ENCODE assay signal across 16 cellular contexts in genomic region chr3:11619946-11620652, GRCh38. TPM values are rescaled to one million over a fixed set of nuclear protein-coding genes. Genes with fewer than 3 reads are reported as not detected.
A peak's percentile ranks its signal among the peaks of the same experiment; 100 is the strongest.
DNase-seq lines count a peak whose midpoint lies in the region; ATAC-seq and TF ChIP-seq lines count a peak whose summit lies in the region.
"Had no signal": no experiment of that assay in that cellular context is flagged by ENCODE, and none has a peak within 500 bp of the region (broad histone marks: within the 10 kb centered on the region; RNA-seq: fewer than 3 reads in every experiment).

No MANE protein-coding gene starts in this region.

- peaks cover 28% of the 10 kb centered on the region for H3K79me1 ChIP-seq in mesendoderm (ENCODE audit: low read length)

- no peak overlapping the region for H3K27ac ChIP-seq in BLaER1
- peak overlapping the region; percentile 13 for H3K27ac ChIP-seq in mesendoderm (ENCODE audit: low read depth, low read length)
- H3K27ac ChIP-seq in testis, result peak overlapping the region in 1 of 2 donors; percentile 16
- H3K27ac ChIP-seq: parathyroid adenoma had no signal

- no peaks in the 10 kb centered on the region for H3K27me3 Mint-ChIP-seq in activated T-helper 1 cell treated with anti-CD3 and anti-CD28 coated beads, Interleukin-12 subunit alpha, Interleukin-12 subunit beta, Interleukin-2, Interleukin-4 antibody, amounts not matched to agents 30 ng/mL and 10 ng/mL and 1 ng/mL, durations not matched to agents 14 hours and 24 hours and 36 hours (ENCODE audit: insufficient read depth)
- H3K27me3 Mint-ChIP-seq in activated CD4-positive, alpha-beta T cell treated with anti-CD3 and anti-CD28 coated beads, Interleukin-2, amount 10 ng/mL, durations not matched to agents 7 days and 5 days, result no peaks in the 10 kb centered on the region
- H3K27me3 Mint-ChIP-seq: activated CD4-positive, alpha-beta T cell treated with anti-CD3 and anti-CD28 coated beads for 36 hours; T-helper 17 cell had no signal

- no peak overlapping the region for H2BK5ac ChIP-seq in mesendoderm (ENCODE audit: low read length)

- H3K23ac ChIP-seq in mesendoderm (ENCODE audit: low read length), result no peak overlapping the region

- DNase-seq in activated T-helper 1 cell treated with anti-CD3 and anti-CD28 coated beads, Interleukin-12 subunit alpha, Interleukin-12 subunit beta, Interleukin-2, Interleukin-4 antibody, amounts not matched to agents 30 ng/mL and 10 ng/mL and 1 ng/mL, durations not matched to agents 14 hours and 24 hours and 36 hours (ENCODE audit: low spot score), result no peak
- DNase-seq in mesendoderm (no peak), testis (no peak)
- DNase-seq in activated CD4-positive, alpha-beta T cell treated with anti-CD3 and anti-CD28 coated beads, Interleukin-2, amount 10 ng/mL, durations not matched to agents 7 days and 5 days, result no peak
- DNase-seq: activated CD4-positive, alpha-beta T cell treated with anti-CD3 and anti-CD28 coated beads for 36 hours; HCEC 1CT; NCI-H2029; NCI-H82; stimulated activated CD4-positive, alpha-beta T cell treated with anti-CD3 and anti-CD28 coated beads, Interleukin-12 subunit alpha, Interleukin-12 subunit beta, amount 100 ng/mL, for 4 hours; T-helper 17 cell had no signal

- CTCF ChIA-PET in activated CD4-positive, alpha-beta T cell treated with anti-CD3 and anti-CD28 coated beads, Interleukin-2, amount 10 ng/mL, durations not matched to agents 7 days and 5 days (lab: Charles Lee), result no interaction called here

- WGBS in mesendoderm (ENCODE audit: extremely low coverage, insufficient coverage, low lambda C conversion rate), result no CpG with 5 or more reads among the region's 11 CpGs
- WGBS in testis, 2 donors, result 57 to 64% methylated on average over 9 to 11 of the region's 11 CpGs

- no peak overlapping the region for H2BK15ac ChIP-seq in mesendoderm (replicated peaks; ENCODE audit: low read depth)

- H3K27ac Mint-ChIP-seq in activated T-helper 1 cell treated with anti-CD3 and anti-CD28 coated beads, Interleukin-12 subunit alpha, Interleukin-12 subunit beta, Interleukin-2, Interleukin-4 antibody, amounts not matched to agents 30 ng/mL and 10 ng/mL and 1 ng/mL, durations not matched to agents 14 hours and 24 hours and 36 hours, result no peak overlapping the region
- H3K27ac Mint-ChIP-seq in activated CD4-positive, alpha-beta T cell treated with anti-CD3 and anti-CD28 coated beads, Interleukin-2, amount 10 ng/mL, durations not matched to agents 7 days and 5 days, result no peak overlapping the region
- H3K27ac Mint-ChIP-seq: activated CD4-positive, alpha-beta T cell treated with anti-CD3 and anti-CD28 coated beads for 36 hours had no signal

- peaks cover 74% of the 10 kb centered on the region for H3K4me1 Mint-ChIP-seq in activated T-helper 1 cell treated with anti-CD3 and anti-CD28 coated beads, Interleukin-12 subunit alpha, Interleukin-12 subunit beta, Interleukin-2, Interleukin-4 antibody, amounts not matched to agents 30 ng/mL and 10 ng/mL and 1 ng/mL, durations not matched to agents 14 hours and 24 hours and 36 hours (ENCODE audit: low read depth)
- peaks cover 62% of the 10 kb centered on the region for H3K4me1 Mint-ChIP-seq in activated CD4-positive, alpha-beta T cell treated with anti-CD3 and anti-CD28 coated beads, Interleukin-2, amount 10 ng/mL, durations not matched to agents 7 days and 5 days

- POLR2A ChIA-PET in activated CD4-positive, alpha-beta T cell treated with anti-CD3 and anti-CD28 coated beads, Interleukin-2, amount 10 ng/mL, durations not matched to agents 7 days and 5 days (lab: Charles Lee), result no interaction called here

- H3K36me3 ChIP-seq in BLaER1 (peaks cover 72% of the 10 kb centered on the region), mesendoderm (ENCODE audit: control insufficient read depth, insufficient read depth, low read length) (no peaks in the 10 kb centered on the region), testis (ENCODE audit: low read depth, missing control alignments) (no peaks in the 10 kb centered on the region)

- H3K9me3 Mint-ChIP-seq in activated T-helper 1 cell treated with anti-CD3 and anti-CD28 coated beads, Interleukin-12 subunit alpha, Interleukin-12 subunit beta, Interleukin-2, Interleukin-4 antibody, amounts not matched to agents 30 ng/mL and 10 ng/mL and 1 ng/mL, durations not matched to agents 14 hours and 24 hours and 36 hours, result peaks cover 4% of the 10 kb centered on the region
- peaks cover 5% of the 10 kb centered on the region for H3K9me3 Mint-ChIP-seq in activated CD4-positive, alpha-beta T cell treated with anti-CD3 and anti-CD28 coated beads, Interleukin-2, amount 10 ng/mL, durations not matched to agents 7 days and 5 days

- H4K20me1 ChIP-seq in BLaER1, result peaks cover 100% of the 10 kb centered on the region

- H4K5ac ChIP-seq in mesendoderm (ENCODE audit: low read length), result no peak overlapping the region

- no peak overlapping the region for H3K4me3 ChIP-seq in BLaER1
- H3K4me3 ChIP-seq in mesendoderm (ENCODE audit: low read length), result no peak overlapping the region
- H3K4me3 ChIP-seq in testis, result no peak overlapping the region
- H3K4me3 ChIP-seq: lung had no signal

- H3K27me3 ChIP-seq in BLaER1 (no peaks in the 10 kb centered on the region), mesendoderm (ENCODE audit: insufficient read depth, low read length, poor library complexity) (no peaks in the 10 kb centered on the region), testis (no peaks in the 10 kb centered on the region)

- H3K56ac ChIP-seq in mesendoderm (ENCODE audit: low read length), result no peak overlapping the region

- H3K9me3 ChIP-seq in BLaER1 (peaks cover 19% of the 10 kb centered on the region; the same call in 1 of the 2 replicates), testis (no peaks in the 10 kb centered on the region)

- H2BK120ac ChIP-seq in mesendoderm (ENCODE audit: low read depth, low read length), result no peak overlapping the region

- H3K36me3 Mint-ChIP-seq in activated T-helper 1 cell treated with anti-CD3 and anti-CD28 coated beads, Interleukin-12 subunit alpha, Interleukin-12 subunit beta, Interleukin-2, Interleukin-4 antibody, amounts not matched to agents 30 ng/mL and 10 ng/mL and 1 ng/mL, durations not matched to agents 14 hours and 24 hours and 36 hours (ENCODE audit: low read depth), result peaks cover 18% of the 10 kb centered on the region
- peaks cover 28% of the 10 kb centered on the region for H3K36me3 Mint-ChIP-seq in activated CD4-positive, alpha-beta T cell treated with anti-CD3 and anti-CD28 coated beads, Interleukin-2, amount 10 ng/mL, durations not matched to agents 7 days and 5 days (ENCODE audit: low read depth)

- no peak overlapping the region for H4K8ac ChIP-seq in mesendoderm (ENCODE audit: low read depth, low read length)

- no peak for TF ChIP-seq CTCF in testis (IDR thresholded peaks at IDR 0.05)

- no peak for TF ChIP-seq POLR2A in testis (IDR thresholded peaks at IDR 0.05)

- H3K9ac ChIP-seq in BLaER1 (no peak overlapping the region), mesendoderm (ENCODE audit: low read length) (no peak overlapping the region)
- H3K9ac ChIP-seq: parathyroid adenoma had no signal

- H3K18ac ChIP-seq in mesendoderm (ENCODE audit: low read length), result no peak overlapping the region

- H3K4me1 ChIP-seq in BLaER1 (peaks cover 31% of the 10 kb centered on the region), mesendoderm (ENCODE audit: control insufficient read depth, low read depth, low read length) (peaks cover 14% of the 10 kb centered on the region), testis (peaks cover 21% of the 10 kb centered on the region)

- no peak overlapping the region for H3K4ac ChIP-seq in mesendoderm (ENCODE audit: low read depth, low read length)

- ATAC-seq in GM21786 (IDR thresholded peaks at IDR 0.05; ENCODE audit: unreplicated experiment) (peak; percentile 65), HG03135 (IDR thresholded peaks at IDR 0.05; ENCODE audit: unreplicated experiment) (no peak), GM18519 (IDR thresholded peaks at IDR 0.05; ENCODE audit: low FRiP score, unreplicated experiment) (no peak)
- ATAC-seq: activated CD4-positive, alpha-beta T cell treated with anti-CD3 and anti-CD28 coated beads for 36 hours; T-helper 17 cell had no signal

- H3K4me2 ChIP-seq in BLaER1 (peak overlapping the region; percentile 30; the same call in 1 of the 2 replicates), mesendoderm (ENCODE audit: low read length) (no peak overlapping the region)

- intact Hi-C loops in activated T-helper 1 cell treated with anti-CD3 and anti-CD28 coated beads, Interleukin-12 subunit alpha, Interleukin-12 subunit beta, Interleukin-2, Interleukin-4 antibody, amounts not matched to agents 30 ng/mL and 10 ng/mL and 1 ng/mL, durations not matched to agents 14 hours and 24 hours and 36 hours (cut with micrococcal nuclease), result loop anchor here (2.0 to 10.0 kb wide), 4 partner anchors 15 to 1183 kb away; partner anchors contain the start of genes RAF1 and TSEN2
- intact Hi-C loops in testis (cut with DNase I; ENCODE audit: low total_unique reads), result no loop called here

- H2AK5ac ChIP-seq in mesendoderm (ENCODE audit: low read length), result no peak overlapping the region

- peaks cover 66% of the 10 kb centered on the region for H3K79me2 ChIP-seq in mesendoderm (ENCODE audit: control insufficient read depth, insufficient read depth, low read length)

- peak overlapping the region; percentile 21 for H3K4me3 Mint-ChIP-seq in activated T-helper 1 cell treated with anti-CD3 and anti-CD28 coated beads, Interleukin-12 subunit alpha, Interleukin-12 subunit beta, Interleukin-2, Interleukin-4 antibody, amounts not matched to agents 30 ng/mL and 10 ng/mL and 1 ng/mL, durations not matched to agents 14 hours and 24 hours and 36 hours
- no peak overlapping the region for H3K4me3 Mint-ChIP-seq in activated CD4-positive, alpha-beta T cell treated with anti-CD3 and anti-CD28 coated beads, Interleukin-2, amount 10 ng/mL, durations not matched to agents 7 days and 5 days
- H3K4me3 Mint-ChIP-seq: activated CD4-positive, alpha-beta T cell treated with anti-CD3 and anti-CD28 coated beads for 36 hours had no signal

RNA-seq across cellular contexts. Expression of gene VGLL4, which starts 23.6 kb away (rescaled TPM):
- total RNA-seq in activated T-helper 1 cell treated with anti-CD3 and anti-CD28 coated beads, Interleukin-12 subunit alpha, Interleukin-12 subunit beta, Interleukin-2, Interleukin-4 antibody, amounts not matched to agents 30 ng/mL and 10 ng/mL and 1 ng/mL, durations not matched to agents 14 hours and 24 hours and 36 hours, result 46.0 and 48.7 TPM in 2 replicates
- 34.6 TPM for polyA plus RNA-seq in mesendoderm (2013, experiment 1 of 2)
- polyA plus RNA-seq in mesendoderm (2013, experiment 2 of 2), result 34.3 TPM
- total RNA-seq in testis, result 100 to 1,000 TPM; 169 to 209 TPM
- polyA plus RNA-seq in testis (ENCODE audit: insufficient read depth, low read depth, low replicate concordance), result 72.9 TPM
- total RNA-seq in activated CD4-positive, alpha-beta T cell treated with anti-CD3 and anti-CD28 coated beads, Interleukin-2, amount 10 ng/mL, durations not matched to agents 7 days and 5 days, result 10 to 100 TPM; 34.2 to 35.5 TPM
